8 cellular contexts compared by ENCODE assay signal in the genomic region with DNA sequence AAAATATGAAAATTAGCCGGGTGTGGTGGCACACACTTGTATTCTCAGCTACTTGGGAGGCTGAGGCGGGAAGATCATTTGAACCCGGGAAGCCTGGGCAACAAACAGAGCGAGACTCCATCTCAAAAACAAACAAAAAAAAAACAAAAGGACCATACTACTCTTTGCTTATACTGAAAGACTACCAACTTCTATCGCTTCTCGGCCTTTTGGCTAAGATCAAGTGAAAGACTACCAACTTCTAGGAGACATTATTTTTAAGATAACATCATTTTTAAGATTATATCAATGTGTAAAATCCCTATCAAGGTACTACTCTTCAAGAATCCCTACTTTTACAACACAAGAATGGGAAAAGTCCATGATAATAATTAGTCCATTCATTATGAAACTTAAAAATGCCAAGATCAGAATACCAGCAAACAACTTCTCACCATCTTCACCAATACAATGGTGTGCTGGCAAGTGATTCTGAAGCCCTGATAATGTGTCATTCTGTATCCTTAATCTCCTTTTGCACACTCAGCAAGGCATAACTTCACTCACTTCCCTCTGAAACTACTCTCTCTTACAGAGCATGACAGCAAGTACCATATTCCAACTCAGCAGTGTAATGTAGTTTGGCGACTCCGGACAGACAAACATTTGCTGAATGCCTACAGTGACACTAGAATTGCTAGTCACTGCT. TPM values are rescaled to one million over a fixed set of nuclear protein-coding genes. Genes with fewer than 3 reads are reported as not detected.
DNase-seq lines count a peak whose midpoint lies in the region; ATAC-seq and TF ChIP-seq lines count a peak whose summit lies in the region.

No MANE protein-coding gene starts in this region.

- WGBS in heart right ventricle, 2 donors, result 73 to 76% methylated on average over 8 of the region's 8 CpGs
- WGBS in thyroid gland, 2 donors, result 67 to 73% methylated on average over 8 of the region's 8 CpGs

- H3K4me1 ChIP-seq in heart right ventricle (peaks cover 24 to 85% (median 64%) of the 10 kb centered on the region in 9 donors), thyroid gland (peaks cover 65 to 69% of the 10 kb centered on the region in 2 donors)

- DNase-seq in heart right ventricle (no peak), left cardiac atrium (no peak), kidney epithelial cell (ENCODE audit: low read depth) (no peak), thyroid gland (no peak), GM20000 (ENCODE audit: low spot score) (no peak), cerebellum (ENCODE audit: low spot score) (no peak), 8988T (no peak)
- no peak for DNase-seq in activated naive CD4-positive, alpha-beta T cell treated with anti-CD3 and anti-CD28 coated beads, Interleukin-2, amount 50 U/mL, for 72 hours (ENCODE audit: low spot score in 2 of 2)

- H3K27me3 ChIP-seq in heart right ventricle, result no peaks in the 10 kb centered on the region
- H3K27me3 ChIP-seq in kidney epithelial cell (ENCODE audit: control insufficient read depth, insufficient read depth, low read length), result no peaks in the 10 kb centered on the region
- no peaks in the 10 kb centered on the region for H3K27me3 ChIP-seq in thyroid gland

- H3K36me3 Mint-ChIP-seq in activated naive CD4-positive, alpha-beta T cell treated with anti-CD3 and anti-CD28 coated beads, Interleukin-2, amount 50 U/mL, for 72 hours, result peaks cover 17 to 35% of the 10 kb centered on the region in 2 donors

- intact Hi-C loops in heart right ventricle (cut with DNase I) (no loop called here), left cardiac atrium (cut with DNase I) (no loop called here), thyroid gland (cut with DNase I) (no loop called here)

- H3K9me3 ChIP-seq in heart right ventricle (no peaks in the 10 kb centered on the region), thyroid gland (no peaks in the 10 kb centered on the region)

- H3K27ac ChIP-seq in heart right ventricle (peak overlapping the region in 9 of 10 donors; percentile 3 to 97 (median 93)), thyroid gland (peak overlapping the region in 2 of 3 donors; percentile 80 to 98)

- TF ChIP-seq POLR2A in thyroid gland (IDR thresholded peaks at IDR 0.05), result no peak

- H3K4me3 ChIP-seq in heart right ventricle (peak overlapping the region; percentile 45 to 75 (median 68)), kidney epithelial cell (ENCODE audit: low read depth, low read length) (peak overlapping the region; percentile 62), thyroid gland (replicated peaks in 1 of 3) (peak overlapping the region; percentile 65 to 73 (median 67))

- peak overlapping the region; percentile 95 to 100 for H3K27ac Mint-ChIP-seq in activated naive CD4-positive, alpha-beta T cell treated with anti-CD3 and anti-CD28 coated beads, Interleukin-2, amount 50 U/mL, for 72 hours

- H3K9me3 Mint-ChIP-seq in activated naive CD4-positive, alpha-beta T cell treated with anti-CD3 and anti-CD28 coated beads, Interleukin-2, amount 50 U/mL, for 72 hours, result no peaks in the 10 kb centered on the region

- H3K36me3 ChIP-seq in heart right ventricle (no peaks in the 10 kb centered on the region), kidney epithelial cell (ENCODE audit: control insufficient read depth, insufficient read depth, low read length) (no peaks in the 10 kb centered on the region), thyroid gland (no peaks in the 10 kb centered on the region)

- TF ChIP-seq CTCF in heart right ventricle (IDR thresholded peaks at IDR 0.05) (no peak), kidney epithelial cell (IDR thresholded peaks at IDR 0.05; ENCODE audit: insufficient read depth, low read length, poor library complexity, severe bottlenecking) (no peak), thyroid gland (IDR thresholded peaks at IDR 0.05) (no peak), GM20000 (IDR thresholded peaks at IDR 0.05; ENCODE audit: extremely low read depth, missing control alignments) (no peak)

- ATAC-seq in heart right ventricle (no peak), left cardiac atrium (no peak)
- peak in 1 of 2 donors; percentile 15 for ATAC-seq in activated naive CD4-positive, alpha-beta T cell treated with anti-CD3 and anti-CD28 coated beads, Interleukin-2, amount 50 U/mL, for 72 hours

RNA-seq across cellular contexts. Expression of gene PTP4A2, which starts 1.7 kb away (rescaled TPM):
- total RNA-seq in heart right ventricle, result 100 to 1,000 TPM; 206 to 506 (median 236) TPM
- 100 to 1,000 TPM in 1 of 2 donors, 10 to 100 TPM in 1; 49.5 to 154 TPM for polyA plus RNA-seq in heart right ventricle
- total RNA-seq in left cardiac atrium, result 100 to 1,000 TPM; 281 to 449 TPM
- 100 to 1,000 TPM; 216 to 408 TPM for total RNA-seq in activated naive CD4-positive, alpha-beta T cell treated with anti-CD3 and anti-CD28 coated beads, Interleukin-2, amount 50 U/mL, for 72 hours
- total RNA-seq in kidney epithelial cell, result 306 and 346 TPM in 2 replicates
- total RNA-seq in thyroid gland, result 100 to 1,000 TPM; 204 to 507 (median 328) TPM
- total RNA-seq in cerebellum, result 155 TPM
